Comparison of ENCODE assay signal across 1 cellular context in the genomic region with DNA sequence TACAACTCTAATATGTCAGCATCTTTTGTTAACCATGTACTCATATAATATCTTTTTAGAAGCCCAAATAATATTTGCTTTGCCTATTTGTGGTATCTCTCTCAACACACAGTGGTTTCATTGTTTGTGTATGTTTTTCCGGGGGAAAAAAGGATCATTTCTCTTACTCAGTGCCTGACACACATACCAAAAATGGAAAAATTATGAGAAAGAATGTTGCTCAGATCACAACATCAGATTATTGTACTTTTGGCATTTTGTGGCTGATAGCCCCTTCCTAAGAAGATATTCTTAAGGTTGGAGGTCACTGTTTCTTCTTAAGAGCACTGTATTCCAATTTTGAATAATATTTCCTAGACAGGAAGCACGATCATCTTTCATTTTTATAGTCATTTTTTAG.
TF ChIP-seq lines count a peak whose summit lies in the region.

No MANE protein-coding gene starts in this region.

TF ChIP-seq in IMR-90, 13 proteins besides CTCF, POLR2A, EP300 and RAD21 (continued from another document):
- no peak for TF ChIP-seq MAZ (IDR thresholded peaks at IDR 0.05; ENCODE audit: borderline replicate concordance, low read depth, low read length)
